In genomic region chr6:26194329-26194701, GRCh38 we compare ENCODE assay signal across 11 cellular contexts.
DNase-seq lines count a peak whose midpoint lies in the region; ATAC-seq and TF ChIP-seq lines count a peak whose summit lies in the region.
"Had no signal": no experiment of that assay in that cellular context is flagged by ENCODE, and none has a peak within 500 bp of the region (broad histone marks: within the 10 kb centered on the region; RNA-seq: fewer than 3 reads in every experiment).

No MANE protein-coding gene starts in this region.

- no TSS peak for BruUV-seq in Calu3 (replicated peaks; lab: Mats Ljungman, UMichigan)

- H3K36me3 Mint-ChIP-seq in Calu3 (ENCODE audit: insufficient read depth, unreplicated experiment): peaks cover 57% of the 10 kb centered on the region

- H3K4me1 Mint-ChIP-seq in Calu3 (ENCODE audit: low read depth, unreplicated experiment): peaks cover 26% of the 10 kb centered on the region

- ATAC-seq in GM21737 (IDR thresholded peaks at IDR 0.05; ENCODE audit: unreplicated experiment): no peak
- ATAC-seq: left lung had no signal

- peak overlapping the region; percentile 93 for H3K27ac Mint-ChIP-seq in Calu3 (ENCODE audit: unreplicated experiment)

- H3K27me3 Mint-ChIP-seq in Calu3 (ENCODE audit: unreplicated experiment): no peaks in the 10 kb centered on the region

- peaks cover 16% of the 10 kb centered on the region for H3K4me1 ChIP-seq in osteoblast (ENCODE audit: insufficient read depth, low read length)

- H3K36me3 ChIP-seq in osteoblast (ENCODE audit: insufficient read depth, low read length): no peaks in the 10 kb centered on the region
- H3K36me3 ChIP-seq: left lung had no signal

- peak overlapping the region; percentile 90 for H3K4me3 Mint-ChIP-seq in Calu3 (ENCODE audit: low read depth, unreplicated experiment)

- H3K9me3 ChIP-seq in osteoblast (ENCODE audit: low read depth, low read length): no peaks in the 10 kb centered on the region
- H3K9me3 ChIP-seq: left lung had no signal

- no peaks in the 10 kb centered on the region for H3K27me3 ChIP-seq in osteoblast (ENCODE audit: insufficient read depth, low read length)

- no peaks in the 10 kb centered on the region for H3K9me3 Mint-ChIP-seq in Calu3 (ENCODE audit: low read depth, unreplicated experiment)

- no peak overlapping the region for H3K4me2 ChIP-seq in osteoblast (ENCODE audit: insufficient read depth, low read length)

- peaks cover 6% of the 10 kb centered on the region for H3K79me2 ChIP-seq in osteoblast (ENCODE audit: insufficient read depth, low read length)

- intact Hi-C loops in Calu3 (cut with micrococcal nuclease; ENCODE audit: unreplicated experiment): loop anchor here (2.0 kb wide), 1 partner anchor 16 kb away; no protein-coding TSS in a partner anchor

- TF ChIP-seq CTCF in Calu3 (IDR thresholded peaks at IDR 0.05; ENCODE audit: unreplicated experiment) (no peak), coronary artery (IDR thresholded peaks at IDR 0.05) (no peak), osteoblast (IDR thresholded peaks at IDR 0.05; ENCODE audit: extremely low read depth, low read depth, low read length) (no peak)

- no peak for DNase-seq in Calu3
- peak; percentile 57 for DNase-seq in NAMALWA (ENCODE audit: low spot score)
- no peak for DNase-seq in coronary artery (ENCODE audit: low spot score)
- DNase-seq in osteoblast (ENCODE audit: insufficient read length, low spot score, missing footprints): no peak
- DNase-seq in stimulated activated CD4-positive, alpha-beta T cell treated with anti-CD3 and anti-CD28 coated beads, Interleukin-2, amount 100 ng/mL, for 48 hours: no peak
- no peak for DNase-seq in SIG-M5 (lab: John Stamatoyannopoulos, UW)
- DNase-seq in HT-29 (ENCODE audit: low spot score): no peak
- DNase-seq: activated CD4-positive, alpha-beta T cell treated with anti-CD3 and anti-CD28 coated beads for 48 hours; left lung; NCI-H524 had no signal

- CTCF ChIA-PET in Calu3 (lab: Charles Lee): interaction anchor here (1.1 to 2.0 kb wide), 2 partner anchors 15 to 36 kb away, joined by 3 to 8 read pairs; a partner anchor contains a TSS

- H3K27ac ChIP-seq in coronary artery (peak overlapping the region; percentile 85 to 98), osteoblast (ENCODE audit: low read depth, low read length) (peak overlapping the region; percentile 93)

- H2AFZ ChIP-seq in osteoblast (ENCODE audit: low read length): no peak overlapping the region

- peaks cover 5% of the 10 kb centered on the region for H4K20me1 ChIP-seq in osteoblast (ENCODE audit: insufficient read depth, low read length)

- no peak overlapping the region for H3K4me3 ChIP-seq in coronary artery
- H3K4me3 ChIP-seq in osteoblast (ENCODE audit: insufficient read depth, low read length): no peak overlapping the region
